10 cellular contexts compared by ENCODE assay signal in genomic region chr11:41437006-41437405, GRCh38. TPM values are rescaled to one million over a fixed set of nuclear protein-coding genes. Genes with fewer than 3 reads are reported as not detected.
"Had no signal": no experiment of that assay in that cellular context is flagged by ENCODE, and none has a peak within 500 bp of the region (broad histone marks: within the 10 kb centered on the region; RNA-seq: fewer than 3 reads in every experiment).

No MANE protein-coding gene starts in this region.

- H2AFZ ChIP-seq: GM23248 had no signal

- H3K9me3 ChIP-seq: HAP-1 had no signal

- H3K36me3 ChIP-seq: HAP-1 had no signal

- ATAC-seq: HCT116, K562 had no signal

- DNase-seq: GM23248, GOT3, H7, HFFc6, IMR-90 had no signal

- H3K27ac ChIP-seq: GM23248, HL-60 had no signal

- H3K4me1 ChIP-seq: HAP-1 had no signal

- H3K9ac ChIP-seq: GM23248 had no signal

- FAIRE-seq: HTR-8/SVneo, K562 had no signal

- H3K4me3 ChIP-seq: GM23248, HAP-1, K562 had no signal

RNA-seq across cellular contexts. Expression of gene LRRC4C, which starts 22.4 kb away (rescaled TPM):
- total RNA-seq: GM23248, HFFc6, K562 had no signal
- polyA plus RNA-seq: GM23248, K562 had no signal
